In the genomic region with DNA sequence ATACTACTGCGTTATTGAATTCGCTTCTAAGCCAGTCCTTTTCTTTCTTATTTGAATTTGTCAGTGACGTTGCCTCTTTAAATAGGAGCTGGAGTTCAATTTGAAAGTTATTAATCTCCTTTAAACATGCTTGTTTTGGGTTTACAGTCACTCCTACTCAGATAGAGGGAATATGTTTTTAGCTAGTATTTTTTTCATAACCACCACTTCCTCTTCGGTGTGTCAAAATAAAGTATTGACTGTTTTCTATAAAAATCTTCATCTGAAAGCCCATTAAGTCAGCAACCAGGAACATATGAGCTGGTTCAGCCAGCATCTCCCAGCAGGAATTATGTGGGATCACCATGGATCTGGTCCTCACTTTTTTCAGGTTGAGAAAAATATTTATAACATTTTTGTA, we compare ENCODE assay signal across 19 cellular contexts.
"Had no signal": no experiment of that assay in that cellular context is flagged by ENCODE, and none has a peak within 500 bp of the region (broad histone marks: within the 10 kb centered on the region; RNA-seq: fewer than 3 reads in every experiment).

No MANE protein-coding gene starts in this region.

- H3K4me3 ChIP-seq: dorsolateral prefrontal cortex, lower lobe of right lung, ovary, right lobe of liver, thyroid gland, vagina had no signal

- H3K9me3 ChIP-seq: lower lobe of right lung, ovary, right lobe of liver, thyroid gland, vagina had no signal

- H3K4me1 ChIP-seq: lower lobe of right lung, right lobe of liver, thyroid gland, vagina had no signal

- H3K36me3 ChIP-seq: lower lobe of right lung, ovary, right lobe of liver, thyroid gland, vagina had no signal

- H3K27me3 ChIP-seq: dorsolateral prefrontal cortex, ovary, right lobe of liver, thyroid gland, vagina had no signal

- ATAC-seq: left ventricle myocardium superior; lower lobe of right lung; natural killer cell; right lobe of liver; stimulated activated naive CD8-positive, alpha-beta T cell treated with anti-CD3 and anti-CD28 coated beads, Interleukin-15, amount 100 ng/mL, for 72 hours had no signal

- H3K27ac ChIP-seq: dorsolateral prefrontal cortex, lower lobe of right lung, ovary, right lobe of liver, thyroid gland, vagina had no signal

- DNase-seq: dorsolateral prefrontal cortex; effector CD4-positive, alpha-beta T cell; left ventricle myocardium superior; lower lobe of right lung; natural killer cell; occipital lobe; ovary; posterior cingulate gyrus; right lobe of liver; small intestine; stimulated activated CD4-positive, alpha-beta T cell treated with anti-CD3 and anti-CD28 coated beads, Interleukin-12 subunit alpha, Interleukin-12 subunit beta, amount 100 ng/mL, for 4 hours; stimulated activated CD4-positive, alpha-beta T cell treated with anti-CD3 and anti-CD28 coated beads, Interleukin-1b, Interleukin-23, amount 100 ng/mL, for 48 hours; stimulated activated CD4-positive, alpha-beta T cell treated with anti-CD3 and anti-CD28 coated beads, Interleukin-4, amount 100 ng/mL, for 1 hour; stimulated activated CD8-positive, alpha-beta memory T cell treated with anti-CD3 and anti-CD28 coated beads, Interleukin-4, amount 100 ng/mL, for 48 hours; stimulated activated naive CD4-positive, alpha-beta T cell; stimulated activated naive CD8-positive, alpha-beta T cell treated with anti-CD3 and anti-CD28 coated beads, Interleukin-15, amount 100 ng/mL, for 72 hours; thyroid gland; trophoblast cell had no signal
